28 cellular contexts compared by ENCODE assay signal in genomic region chrX:130758072-130758471, GRCh38.
"Had no signal": no experiment of that assay in that cellular context is flagged by ENCODE, and none has a peak within 500 bp of the region (broad histone marks: within the 10 kb centered on the region; RNA-seq: fewer than 3 reads in every experiment).

No MANE protein-coding gene starts in this region.

- H3K27ac ChIP-seq: brain microvascular endothelial cell, cardiac muscle cell, SJSA1 had no signal

- H3K27me3 ChIP-seq: brain microvascular endothelial cell, cardiac muscle cell, SJSA1 had no signal

- H3K36me3 Mint-ChIP-seq: activated naive CD4-positive, alpha-beta T cell treated with anti-CD3 and anti-CD28 coated beads, Interleukin-2, amount 10 ng/mL, durations not matched to agents 7 days and 5 days had no signal

- ATAC-seq: activated CD8-positive, alpha-beta memory T cell treated with anti-CD3 and anti-CD28 coated beads, Interleukin-2, amount 10 ng/mL, durations not matched to agents 7 days and 5 days; Panc1; Right ventricle myocardium inferior; SK-N-SH treated with all-trans-retinoic acid at 6 μM for 48 hours had no signal

- H3K9me3 ChIP-seq: SJSA1 had no signal

- H3K4me1 ChIP-seq: SJSA1 had no signal

- FAIRE-seq: TTC549 had no signal

- H3K4me3 Mint-ChIP-seq: activated B cell treated with CpG ODN at 0.5 μM for 24 hours; activated CD4-positive, alpha-beta T cell treated with anti-CD3 and anti-CD28 coated beads, Interleukin-2, amount 10 ng/mL, durations not matched to agents 24 days and 14 days; activated CD8-positive, alpha-beta memory T cell treated with anti-CD3 and anti-CD28 coated beads, Interleukin-2, amount 10 ng/mL, durations not matched to agents 7 days and 5 days; activated naive CD4-positive, alpha-beta T cell treated with anti-CD3 and anti-CD28 coated beads, Interleukin-2, amount 10 ng/mL, durations not matched to agents 7 days and 5 days; activated naive CD8-positive, alpha-beta T cell treated with anti-CD3 and anti-CD28 coated beads for 36 hours; activated T-cell treated with anti-CD3 and anti-CD28 coated beads, Interleukin-2, amount 50 U/mL, for 24 hours; T-helper 1 cell treated with Interleukin-12 subunit alpha and Interleukin-12 subunit beta and Interleukin-4 antibody, amounts not matched to agents 30 μg/mL and 1 μg/mL, for 36 hours had no signal

- H3K4me1 Mint-ChIP-seq: activated CD4-positive, alpha-beta T cell treated with anti-CD3 and anti-CD28 coated beads, Interleukin-2, amount 10 ng/mL, durations not matched to agents 24 days and 14 days; activated CD8-positive, alpha-beta memory T cell treated with anti-CD3 and anti-CD28 coated beads, Interleukin-2, amount 10 ng/mL, durations not matched to agents 7 days and 5 days; activated naive CD4-positive, alpha-beta T cell treated with anti-CD3 and anti-CD28 coated beads, Interleukin-2, amount 10 ng/mL, durations not matched to agents 7 days and 5 days; activated naive CD8-positive, alpha-beta T cell treated with anti-CD3 and anti-CD28 coated beads for 36 hours had no signal

- H3K4me3 ChIP-seq: cardiac muscle cell, SJSA1 had no signal

- H3K27me3 Mint-ChIP-seq: activated B cell treated with CpG ODN at 0.5 μM for 24 hours; activated CD4-positive, alpha-beta T cell treated with anti-CD3 and anti-CD28 coated beads, Interleukin-2, amount 10 ng/mL, durations not matched to agents 24 days and 14 days; activated CD8-positive, alpha-beta memory T cell treated with anti-CD3 and anti-CD28 coated beads, Interleukin-2, amount 10 ng/mL, durations not matched to agents 7 days and 5 days; activated naive CD4-positive, alpha-beta T cell treated with anti-CD3 and anti-CD28 coated beads, Interleukin-2, amount 10 ng/mL, durations not matched to agents 7 days and 5 days; activated naive CD8-positive, alpha-beta T cell treated with anti-CD3 and anti-CD28 coated beads for 36 hours had no signal

- H3K36me3 ChIP-seq: brain microvascular endothelial cell, cardiac muscle cell, SJSA1 had no signal

- H3K9me3 Mint-ChIP-seq: activated B cell treated with CpG ODN at 0.5 μM for 24 hours; activated CD4-positive, alpha-beta T cell treated with anti-CD3 and anti-CD28 coated beads, Interleukin-2, amount 10 ng/mL, durations not matched to agents 24 days and 14 days; activated naive CD4-positive, alpha-beta T cell treated with anti-CD3 and anti-CD28 coated beads, Interleukin-2, amount 10 ng/mL, durations not matched to agents 7 days and 5 days; activated naive CD8-positive, alpha-beta T cell treated with anti-CD3 and anti-CD28 coated beads for 36 hours; activated T-helper 2 cell treated with anti-CD3 and anti-CD28 coated beads, Interferon-gamma antibody, Interleukin-2, Interleukin-4, amounts not matched to agents 10 μg/mL and 5 μg/mL and 100 μg/mL, durations not matched to agents 14 hours and 24 hours and 36 hours had no signal

- H3K27ac Mint-ChIP-seq: activated B cell treated with CpG ODN at 0.5 μM for 24 hours; activated CD4-positive, alpha-beta T cell treated with anti-CD3 and anti-CD28 coated beads, Interleukin-2, amount 10 ng/mL, durations not matched to agents 24 days and 14 days; activated CD8-positive, alpha-beta memory T cell treated with anti-CD3 and anti-CD28 coated beads, Interleukin-2, amount 10 ng/mL, durations not matched to agents 7 days and 5 days; activated naive CD4-positive, alpha-beta T cell treated with anti-CD3 and anti-CD28 coated beads, Interleukin-2, amount 10 ng/mL, durations not matched to agents 7 days and 5 days; activated naive CD8-positive, alpha-beta T cell treated with anti-CD3 and anti-CD28 coated beads for 36 hours; activated T-cell treated with anti-CD3 and anti-CD28 coated beads, Interleukin-2, amount 50 U/mL, for 24 hours; activated T-helper 2 cell treated with anti-CD3 and anti-CD28 coated beads, Interferon-gamma antibody, Interleukin-2, Interleukin-4, amounts not matched to agents 10 μg/mL and 5 μg/mL and 100 μg/mL, durations not matched to agents 14 hours and 24 hours and 36 hours; T-helper 1 cell treated with Interleukin-12 subunit alpha and Interleukin-12 subunit beta and Interleukin-4 antibody, amounts not matched to agents 30 μg/mL and 1 μg/mL, for 36 hours had no signal

- DNase-seq: activated B cell treated with CpG ODN at 0.5 μM for 24 hours; activated CD4-positive, alpha-beta T cell treated with anti-CD3 and anti-CD28 coated beads for 1 hour; activated CD4-positive, alpha-beta T cell treated with anti-CD3 and anti-CD28 coated beads, Interleukin-2, amount 10 ng/mL, durations not matched to agents 24 days and 14 days; activated CD4-positive, alpha-beta T cell treated with anti-CD3 and anti-CD28 coated beads, Interleukin-2, amount 50 U/mL, for 48 hours; activated CD8-positive, alpha-beta memory T cell treated with anti-CD3 and anti-CD28 coated beads, Interleukin-2, amount 10 ng/mL, durations not matched to agents 7 days and 5 days; activated gamma-delta T cell treated with Interleukin-2 at 50 U/mL for 16 hours; activated naive CD4-positive, alpha-beta T cell treated with anti-CD3 and anti-CD28 coated beads, Interleukin-2, amount 10 ng/mL, durations not matched to agents 7 days and 5 days; activated naive CD8-positive, alpha-beta T cell treated with anti-CD3 and anti-CD28 coated beads for 36 hours; activated T-cell treated with anti-CD3 and anti-CD28 coated beads, Interleukin-2, amount 50 U/mL, for 24 hours; brain microvascular endothelial cell; Kasumi-1; KBM-7; NCI-H1048; NCI-H146; NCI-H187 treated with DMSO at 0.1 percent for 48 hours; NCI-H2081 treated with DMSO at 0.1 percent for 48 hours; NCI-H2227 treated with DMSO at 0.1 percent for 48 hours; NCI-H526; NCI-H82; RPMI8226 had no signal
